In the genomic region with DNA sequence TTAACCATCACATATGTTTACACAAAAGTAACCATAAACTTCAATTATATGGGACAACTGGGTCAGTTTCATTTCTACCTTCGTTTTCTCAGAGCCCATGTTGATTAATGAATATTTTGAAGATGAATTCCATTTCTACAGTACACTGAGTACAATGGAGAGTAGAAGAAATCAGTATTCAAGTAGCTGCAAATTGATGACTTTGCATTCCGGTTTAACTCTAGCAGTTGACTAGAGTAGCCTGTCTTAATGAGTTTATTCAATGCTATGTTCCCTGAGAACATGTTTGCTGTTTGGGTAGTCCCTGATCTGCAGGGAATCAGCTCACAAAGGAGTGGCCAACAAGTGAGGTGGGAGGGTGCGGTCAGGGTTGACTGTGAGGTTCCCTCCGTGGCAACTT, we compare ENCODE assay signal across 3 cellular contexts.
TF ChIP-seq lines count a peak whose summit lies in the region.

No MANE protein-coding gene starts in this region.

TF ChIP-seq in A549, 52 proteins besides CTCF, POLR2A, EP300 and RAD21:
- TF ChIP-seq MAFK (IDR thresholded peaks at IDR 0.05; ENCODE audit: partially characterized antibody) (peak; percentile 56), NPAS2 (CRISPR knock-in tag; IDR thresholded peaks at IDR 0.05; ENCODE audit: borderline replicate concordance) (no peak), POLR2AphosphoS2 (conservative IDR thresholded peaks at IDR 0.05; ENCODE audit: low read length) (no peak)
TF ChIP-seq in A549: peak in this region for 1.

TF ChIP-seq in IMR-90, 13 proteins besides CTCF, POLR2A, EP300 and RAD21:
- no peak for TF ChIP-seq MAZ (IDR thresholded peaks at IDR 0.05; ENCODE audit: borderline replicate concordance, low read depth, low read length)
- peak; percentile 58 for TF ChIP-seq MAFK (IDR thresholded peaks at IDR 0.05; ENCODE audit: low read depth, low read length)

TF ChIP-seq in H1, 55 proteins besides CTCF, POLR2A, EP300 and RAD21:
- no peak for TF ChIP-seq YY1 (IDR thresholded peaks at IDR 0.05; ENCODE audit: low read depth, low read length)
- no peak for TF ChIP-seq EGR1 (IDR thresholded peaks at IDR 0.05; ENCODE audit: borderline replicate concordance, low read depth, low read length)
- TF ChIP-seq KDM1A (IDR thresholded peaks at IDR 0.05; ENCODE audit: borderline replicate concordance, low read length) = no peak
- no peak for TF ChIP-seq BRCA1 (IDR thresholded peaks at IDR 0.05; ENCODE audit: low read depth, low read length)
- no peak for TF ChIP-seq CBX5 (IDR thresholded peaks at IDR 0.05; ENCODE audit: low read depth, low read length)
- no peak for TF ChIP-seq CEBPB (IDR thresholded peaks at IDR 0.05; ENCODE audit: low read depth, low read length)
- no peak for TF ChIP-seq TAF1 (IDR thresholded peaks at IDR 0.05; ENCODE audit: low read depth, low read length)
- TF ChIP-seq USF2 (IDR thresholded peaks at IDR 0.05; ENCODE audit: low read length) = no peak
- no peak for TF ChIP-seq ASH2L (IDR thresholded peaks at IDR 0.05; ENCODE audit: low read length)
- TF ChIP-seq JUN (IDR thresholded peaks at IDR 0.05; ENCODE audit: low read depth, low read length) = no peak
- TF ChIP-seq SP1 (IDR thresholded peaks at IDR 0.05; ENCODE audit: low read depth, low read length) = no peak
- no peak for TF ChIP-seq JUND (IDR thresholded peaks at IDR 0.05; ENCODE audit: low read length)
- no peak for TF ChIP-seq BACH1 (IDR thresholded peaks at IDR 0.05; ENCODE audit: low read length)
- TF ChIP-seq POLR2AphosphoS5 (IDR thresholded peaks at IDR 0.05; ENCODE audit: low read depth, low read length) = no peak
- no peak for TF ChIP-seq TAF7 (optimal IDR thresholded peaks at IDR 0.05; ENCODE audit: borderline replicate concordance, low read depth, low read length)
- no peak for TF ChIP-seq TBP (IDR thresholded peaks at IDR 0.05; ENCODE audit: low read depth, low read length)
- TF ChIP-seq RFX5 (IDR thresholded peaks at IDR 0.05; ENCODE audit: borderline replicate concordance, low read depth, low read length) = no peak
- TF ChIP-seq PHF8 (conservative IDR thresholded peaks at IDR 0.05; ENCODE audit: low read depth, low read length) = no peak
